ENCODE assay signal across 22 cellular contexts in the genomic region with DNA sequence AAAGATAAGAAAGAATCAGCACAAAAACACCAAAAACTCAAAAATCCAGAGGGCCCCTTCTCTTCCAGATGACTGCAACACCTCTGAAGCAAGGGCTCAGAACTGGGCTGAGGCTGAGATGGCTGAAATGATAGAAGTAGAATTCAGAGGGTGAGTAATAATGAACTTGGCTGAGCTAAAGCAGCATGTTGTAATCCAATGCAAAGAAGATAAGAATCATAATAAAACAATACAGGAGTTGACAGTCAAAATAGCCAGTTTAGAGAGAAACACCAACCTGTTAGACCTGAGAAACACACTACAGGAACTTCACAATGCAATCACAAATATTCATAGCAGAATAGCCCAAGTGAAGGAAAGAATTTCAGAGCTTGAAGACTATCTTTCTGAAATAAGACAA.
"Had no signal": no experiment of that assay in that cellular context is flagged by ENCODE, and none has a peak within 500 bp of the region (broad histone marks: within the 10 kb centered on the region; RNA-seq: fewer than 3 reads in every experiment).

No MANE protein-coding gene starts in this region.

- H3K27ac ChIP-seq: cardiac muscle cell, gastrocnemius medialis, sigmoid colon, stomach, suprapubic skin, tibial nerve, WERI-Rb-1 had no signal

- H3K4me1 ChIP-seq: gastrocnemius medialis, sigmoid colon, stomach, tibial nerve had no signal

- DNase-seq: activated CD4-positive, alpha-beta T cell treated with anti-CD3 and anti-CD28 coated beads, Interleukin-2, amount 10 ng/mL, durations not matched to agents 7 days and 5 days; activated CD4-positive, CD25-positive, alpha-beta regulatory T cell treated with anti-CD3 and anti-CD28 coated beads, Interleukin-2, amount 50 U/mL, for 72 hours; activated T-cell treated with anti-CD3 and anti-CD28 coated beads, Interleukin-2, amount 50 U/mL, for 1 hour; amniotic stem cell; cortex of kidney; endodermal cell; gastrocnemius medialis; head of caudate nucleus; natural killer cell; retina; sigmoid colon; stimulated activated CD4-positive, alpha-beta T cell treated with anti-CD3 and anti-CD28 coated beads, Interleukin-15, amount 100 ng/mL, for 24 hours; stomach; T-helper 17 cell; WERI-Rb-1 had no signal

- H3K36me3 ChIP-seq: cardiac muscle cell, gastrocnemius medialis, sigmoid colon, stomach, suprapubic skin, tibial nerve, WERI-Rb-1 had no signal

- ATAC-seq: activated T-helper 17 cell treated with anti-CD3 and anti-CD28 coated beads, Interleukin-2, amount 50 U/mL, for 72 hours; gastrocnemius medialis; natural killer cell; stimulated activated memory B cell treated with anti-CD40 and anti-IgM and Interleukin-4, amounts not matched to agents 10 μg/mL and 1 μg/mL and 100 μg/mL, for 72 hours; T-helper 17 cell had no signal

- H3K9me3 ChIP-seq: gastrocnemius medialis, sigmoid colon, suprapubic skin, tibial nerve had no signal

- H3K27me3 ChIP-seq: cardiac muscle cell, gastrocnemius medialis, sigmoid colon, stomach, suprapubic skin, tibial nerve had no signal

- H3K4me3 ChIP-seq: cardiac muscle cell, gastrocnemius medialis, lung, sigmoid colon, smooth muscle cell, stomach, suprapubic skin, tibial nerve had no signal
